Comparison of ENCODE assay signal across 15 cellular contexts in the genomic region with DNA sequence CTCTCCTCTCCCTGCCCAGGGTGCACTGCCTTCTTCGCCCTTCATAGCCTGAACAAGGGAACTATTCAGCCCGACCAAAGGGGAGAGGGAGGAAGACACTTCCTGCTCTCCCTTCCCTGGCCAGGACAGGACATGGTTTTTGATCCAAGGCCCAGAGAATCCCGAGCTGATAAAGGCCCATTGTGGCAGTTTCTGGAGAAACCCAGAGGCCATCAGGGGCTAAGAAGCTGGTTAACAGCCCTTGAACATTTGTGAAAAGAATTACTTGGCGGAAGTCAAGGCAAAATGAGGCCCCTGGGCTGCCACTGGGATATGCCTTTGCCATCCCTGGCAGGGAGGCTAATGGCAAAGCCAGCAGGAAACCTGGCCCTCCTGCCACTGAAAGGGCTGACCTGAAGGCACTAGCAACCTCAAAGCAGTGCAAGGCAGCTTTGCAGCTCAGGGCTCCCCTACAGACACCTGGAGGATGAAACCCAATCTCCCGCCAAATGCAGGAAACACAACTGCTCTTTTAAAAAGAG. TPM values are rescaled to one million over a fixed set of nuclear protein-coding genes. Genes with fewer than 3 reads are reported as not detected.
DNase-seq lines count a peak whose midpoint lies in the region; ATAC-seq and TF ChIP-seq lines count a peak whose summit lies in the region.
"Had no signal": no experiment of that assay in that cellular context is flagged by ENCODE, and none has a peak within 500 bp of the region (broad histone marks: within the 10 kb centered on the region; RNA-seq: fewer than 3 reads in every experiment).

No MANE protein-coding gene starts in this region.

- H3K9me3 Mint-ChIP-seq in central memory CD8-positive, alpha-beta T cell: no peaks in the 10 kb centered on the region
- H3K9me3 Mint-ChIP-seq: activated T-helper 2 cell treated with anti-CD3 and anti-CD28 coated beads, Interferon-gamma antibody, Interleukin-2, Interleukin-4, amounts not matched to agents 10 μg/mL and 5 μg/mL and 100 μg/mL, durations not matched to agents 14 hours and 24 hours and 36 hours; naive thymus-derived CD8-positive, alpha-beta T cell had no signal

- TF ChIP-seq POLR2A in tibial nerve (IDR thresholded peaks at IDR 0.05): no peak
- TF ChIP-seq POLR2A in body of pancreas (IDR thresholded peaks at IDR 0.05): no peak

- H3K4me3 ChIP-seq in tibial nerve: no peak overlapping the region
- no peak overlapping the region for H3K4me3 ChIP-seq in left ventricle myocardium inferior
- H3K4me3 ChIP-seq in body of pancreas: no peak overlapping the region

- H3K36me3 ChIP-seq in tibial nerve (peaks cover 0 to 44% (median 8%) of the 10 kb centered on the region in 3 donors), left ventricle myocardium inferior (peaks cover 42% of the 10 kb centered on the region), body of pancreas (replicated peaks in 1 of 2; ENCODE audit: insufficient read depth in 1 of 2, low read depth in 2 of 2) (peaks cover 0 to 30% of the 10 kb centered on the region in 2 donors)

- H3K4me1 ChIP-seq in tibial nerve (peaks cover 0 to 39% (median 12%) of the 10 kb centered on the region in 4 donors), left ventricle myocardium inferior (no peaks in the 10 kb centered on the region), body of pancreas (no peaks in the 10 kb centered on the region)

- H3K27me3 Mint-ChIP-seq in central memory CD8-positive, alpha-beta T cell: no peaks in the 10 kb centered on the region
- H3K27me3 Mint-ChIP-seq: naive thymus-derived CD8-positive, alpha-beta T cell had no signal

- no peaks in the 10 kb centered on the region for H3K27me3 ChIP-seq in tibial nerve
- no peaks in the 10 kb centered on the region for H3K27me3 ChIP-seq in left ventricle myocardium inferior (ENCODE audit: low read depth)
- H3K27me3 ChIP-seq in body of pancreas: no peaks in the 10 kb centered on the region

- no peak for TF ChIP-seq EP300 in tibial nerve (IDR thresholded peaks at IDR 0.05)

- DNase-seq in activated effector memory CD4-positive, alpha-beta T cell treated with anti-CD3 and anti-CD28 coated beads, Interleukin-2, amount 50 U/mL, for 16 hours: peak; percentile 60
- no peak for DNase-seq in activated effector memory CD4-positive, alpha-beta T cell treated with Interleukin-2 at 50 U/mL for 16 hours
- no peak for DNase-seq in central memory CD8-positive, alpha-beta T cell (ENCODE audit: low spot score in 2 of 2)
- DNase-seq in midbrain (lab: John Stamatoyannopoulos, UW): peak; percentile 64
- DNase-seq in tibial nerve (ENCODE audit: low spot score in 2 of 2): no peak
- no peak for DNase-seq in left ventricle myocardium inferior
- DNase-seq in body of pancreas: no peak
- DNase-seq in NCI-H1930 (lab: John Stamatoyannopoulos, UW): no peak
- DNase-seq: KBM-7; kidney glomerular epithelial cell; naive thymus-derived CD8-positive, alpha-beta T cell; NCI-H1417 treated with DMSO at 0.1 percent for 48 hours; small intestine had no signal

- no peak for ATAC-seq in central memory CD8-positive, alpha-beta T cell (replicated peaks; ENCODE audit: extremely low read depth, poor library complexity, severe bottlenecking)
- no peak for ATAC-seq in body of pancreas
- ATAC-seq: naive thymus-derived CD8-positive, alpha-beta T cell; Right ventricle myocardium inferior had no signal

- intact Hi-C loops in left ventricle myocardium inferior (cut with micrococcal nuclease): no loop called here
- intact Hi-C loops in body of pancreas (cut with DNase I): loop anchor here (10.0 kb wide), 1 partner anchor 153 kb away; no protein-coding TSS in a partner anchor

- peaks cover 29% of the 10 kb centered on the region for H3K4me1 Mint-ChIP-seq in central memory CD8-positive, alpha-beta T cell

- H3K9me3 ChIP-seq in tibial nerve (no peaks in the 10 kb centered on the region), left ventricle myocardium inferior (replicated peaks) (no peaks in the 10 kb centered on the region), body of pancreas (no peaks in the 10 kb centered on the region)

- TF ChIP-seq CTCF in tibial nerve (IDR thresholded peaks at IDR 0.05) (no peak), left ventricle myocardium inferior (IDR thresholded peaks at IDR 0.05; ENCODE audit: borderline replicate concordance) (no peak), body of pancreas (IDR thresholded peaks at IDR 0.05) (no peak)

- WGBS in tibial nerve, 2 donors: 51 to 55% methylated on average over 5 of the region's 5 CpGs
- WGBS in body of pancreas, 2 donors: 52 to 75% methylated on average over 4 to 5 of the region's 5 CpGs

- peak overlapping the region; percentile 91 for H3K27ac Mint-ChIP-seq in central memory CD8-positive, alpha-beta T cell (ENCODE audit: low read depth)
- H3K27ac Mint-ChIP-seq: activated T-helper 2 cell treated with anti-CD3 and anti-CD28 coated beads, Interferon-gamma antibody, Interleukin-2, Interleukin-4, amounts not matched to agents 10 μg/mL and 5 μg/mL and 100 μg/mL, durations not matched to agents 14 hours and 24 hours and 36 hours had no signal

- peaks cover 15% of the 10 kb centered on the region for H3K36me3 Mint-ChIP-seq in central memory CD8-positive, alpha-beta T cell (ENCODE audit: insufficient read depth)

- H3K4me3 Mint-ChIP-seq in central memory CD8-positive, alpha-beta T cell: no peak overlapping the region

- H3K27ac ChIP-seq in tibial nerve: peak overlapping the region; percentile 42 to 78 (median 66)
- no peak overlapping the region for H3K27ac ChIP-seq in left ventricle myocardium inferior (replicated peaks)
- no peak overlapping the region for H3K27ac ChIP-seq in body of pancreas

RNA-seq across cellular contexts. Expression of a gene that starts 12.7 kb away (rescaled TPM):
- total RNA-seq in tibial nerve (100 to 1,000 TPM in 1 of 4 donors, 10 to 100 TPM in 3; 83.5 to 114 (median 90.4) TPM), left ventricle myocardium inferior (217 TPM), body of pancreas (10 to 100 TPM; 37.1 to 38.6 TPM)

RNA-seq across cellular contexts. Expression of a gene that starts 40.0 kb away (rescaled TPM):
- total RNA-seq in tibial nerve (10 to 100 TPM; 35.7 to 58.6 (median 43.9) TPM), left ventricle myocardium inferior (19.2 TPM), body of pancreas (10 to 100 TPM; 26.4 to 36.1 TPM)

Comparison
In these comparisons a context has a peak if more than half of its experiments do, and no peak if none do; other contexts are left out.
1. DNase-seq: peak in activated effector memory CD4-positive, alpha-beta T cell treated with anti-CD3 and anti-CD28 coated beads, Interleukin-2, amount 50 U/mL, for 16 hours (single experiment) and midbrain (single experiment); none in activated effector memory CD4-positive, alpha-beta T cell treated with Interleukin-2 at 50 U/mL for 16 hours (single experiment), central memory CD8-positive, alpha-beta T cell (0 of 2), tibial nerve (0 of 2), left ventricle myocardium inferior (single experiment), body of pancreas (0 of 4) and NCI-H1930 (0 of 2).
2. H3K27ac ChIP-seq: peak in tibial nerve (4 of 4); none in left ventricle myocardium inferior (single experiment) and body of pancreas (0 of 4).